ENCODE assay signal across 5 cellular contexts in the genomic region with DNA sequence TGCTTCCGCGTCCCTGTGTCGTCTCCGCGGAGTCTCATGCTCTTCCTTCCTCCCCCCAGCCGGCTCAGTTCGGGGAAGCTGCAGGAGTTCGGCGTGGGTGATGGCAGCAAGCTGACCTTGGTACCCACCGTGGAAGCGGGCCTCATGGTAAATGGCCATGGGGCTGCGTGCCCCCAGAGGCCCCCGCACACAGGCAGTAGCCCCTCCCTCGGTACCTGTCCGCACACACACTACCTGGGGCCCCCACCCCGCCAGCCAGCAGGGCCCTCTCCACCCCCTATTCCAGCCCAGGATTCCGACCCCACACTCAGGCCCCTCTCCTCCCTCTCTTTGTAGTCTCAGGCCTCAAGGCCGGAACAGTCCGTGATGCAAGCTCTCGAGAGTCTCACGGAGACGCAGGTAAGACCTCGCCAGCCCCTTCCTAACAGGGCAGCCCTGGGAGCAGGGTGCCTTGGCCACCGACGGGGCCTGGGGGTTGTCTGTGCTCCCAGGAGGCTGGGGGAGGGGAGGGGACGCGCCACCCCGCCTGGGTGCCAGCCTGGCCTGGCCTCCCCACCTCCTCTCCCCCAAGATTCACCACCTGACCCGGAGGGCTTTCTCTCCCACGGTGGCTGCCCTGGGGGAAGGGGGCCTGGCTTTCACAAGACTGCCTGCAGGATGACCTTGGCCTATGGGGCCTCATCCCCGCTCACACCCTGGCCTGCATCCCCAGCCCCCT. TPM values are rescaled to one million over a fixed set of nuclear protein-coding genes. Genes with fewer than 3 reads are reported as not detected.
A peak's percentile ranks its signal among the peaks of the same experiment; 100 is the strongest.
DNase-seq lines count a peak whose midpoint lies in the region; ATAC-seq lines count a peak whose summit lies in the region.

No MANE protein-coding gene starts in this region.

- no peaks in the 10 kb centered on the region for H3K9me2 ChIP-seq in Karpas-422 (replicated peaks; ENCODE audit: insufficient read depth, low read length)

- peak overlapping the region; percentile 92 for H3K4me3 ChIP-seq in Karpas-422 (ENCODE audit: low read length)

- in situ Hi-C loops in ACHN (cut with HindIII; ENCODE audit: low pct_ligation_motif_present, low pct_unique_long_range_greater_than_20kb, low sequenced_read_pairs), result no loop called here

- peaks cover 28% of the 10 kb centered on the region for H4K20me1 ChIP-seq in Karpas-422 (ENCODE audit: insufficient read depth, low read depth, low read length)

- H3K79me2 ChIP-seq in Karpas-422 (ENCODE audit: low read length), result peaks cover 26% of the 10 kb centered on the region

- peak overlapping the region; percentile 95 for H3K4me2 ChIP-seq in Karpas-422 (ENCODE audit: low read depth, low read length, poor library complexity, severe bottlenecking)

- peaks cover 60% of the 10 kb centered on the region for H3K4me1 ChIP-seq in Karpas-422 (ENCODE audit: low read length)

- DNase-seq in Karpas-422 (peak; percentile 83), activated T-helper 1 cell treated with Interleukin-2 at 50 U/mL for 16 hours (ENCODE audit: low read depth) (peak; percentile 52), left lobe of liver (ENCODE audit: low spot score) (peak; percentile 75), NCI-H2171 treated with DMSO at 0.1 percent for 48 hours (lab: John Stamatoyannopoulos, UW) (no peak), ACHN (no peak)

- H3K9me3 ChIP-seq in Karpas-422 (ENCODE audit: low read length), result no peaks in the 10 kb centered on the region

- no peak for ATAC-seq in left lobe of liver

- peaks cover 25% of the 10 kb centered on the region for H3K36me3 ChIP-seq in Karpas-422 (ENCODE audit: insufficient read depth, low read length)

- peak overlapping the region; percentile 99 for H3K9ac ChIP-seq in Karpas-422 (ENCODE audit: low read length)

- peak overlapping the region; percentile 97 for H3K27ac ChIP-seq in Karpas-422 (ENCODE audit: low read length)

- H2AFZ ChIP-seq in Karpas-422 (ENCODE audit: low read length), result no peak overlapping the region

- no peaks in the 10 kb centered on the region for H3K27me3 ChIP-seq in Karpas-422 (ENCODE audit: low read length)

RNA-seq across cellular contexts. Expression of gene MIDN, which starts 3.3 kb away (rescaled TPM):
- 21.4 and 40.5 TPM in 2 replicates for total RNA-seq in Karpas-422 (2014; rRNA removed; shearing (Covaris generic); ENCODE audit: low replicate concordance)
- 51.7 TPM for total RNA-seq in left lobe of liver

RNA-seq across cellular contexts. Expression of gene ATP5F1D, which starts 10.1 kb away (rescaled TPM):
- total RNA-seq in Karpas-422 (2014; rRNA removed; shearing (Covaris generic); ENCODE audit: low replicate concordance), result 64.3 and 110 TPM in 2 replicates
- total RNA-seq in left lobe of liver, result 282 TPM

RNA-seq across cellular contexts. Expression of gene CBARP, which starts 13.9 kb away (rescaled TPM):
- 1.6 and 4.1 TPM in 2 replicates for total RNA-seq in Karpas-422 (2014; rRNA removed; shearing (Covaris generic); ENCODE audit: low replicate concordance)
- 0.38 TPM for total RNA-seq in left lobe of liver

RNA-seq across cellular contexts. Expression of gene CIRBP, which starts 17.5 kb away (rescaled TPM):
- total RNA-seq in Karpas-422 (2014; rRNA removed; shearing (Covaris generic); ENCODE audit: low replicate concordance), result 141 and 291 TPM in 2 replicates
- 125 TPM for total RNA-seq in left lobe of liver

RNA-seq across cellular contexts. Expression of gene FAM174C, which starts 23.7 kb away (rescaled TPM):
- total RNA-seq in Karpas-422 (2014; rRNA removed; shearing (Covaris generic); ENCODE audit: low replicate concordance), result 32.7 and 68.1 TPM in 2 replicates
- 48.0 TPM for total RNA-seq in left lobe of liver

Comparison
In these comparisons a context has a peak if more than half of its experiments do, and no peak if none do; other contexts are left out.
1. DNase-seq: peak in Karpas-422 (single experiment), activated T-helper 1 cell treated with Interleukin-2 at 50 U/mL for 16 hours (single experiment) and left lobe of liver (single experiment); none in NCI-H2171 treated with DMSO at 0.1 percent for 48 hours (single experiment) and ACHN (single experiment).